8 cellular contexts compared by ENCODE assay signal in genomic region chr17:386145-386876, GRCh38. TPM values are rescaled to one million over a fixed set of nuclear protein-coding genes. Genes with fewer than 3 reads are reported as not detected.
DNase-seq lines count a peak whose midpoint lies in the region; ATAC-seq and TF ChIP-seq lines count a peak whose summit lies in the region.

No MANE protein-coding gene starts in this region.

- H3K4me3 ChIP-seq in left ventricle myocardium inferior (peak overlapping the region; percentile 69), sigmoid colon (peak overlapping the region in 3 of 4 donors; percentile 55 to 66 (median 62))

- no peaks in the 10 kb centered on the region for H3K36me3 ChIP-seq in left ventricle myocardium inferior
- H3K36me3 ChIP-seq in sigmoid colon = no peaks in the 10 kb centered on the region

- intact Hi-C loops in left ventricle myocardium inferior (cut with micrococcal nuclease) (no loop called here), sigmoid colon (cut with DNase I) (loop anchor here (1.0 kb wide), 1 partner anchor 243 kb away; no protein-coding TSS in a partner anchor)

- peaks cover 0 to 4% of the 10 kb centered on the region in 2 donors for H3K36me3 Mint-ChIP-seq in activated naive CD4-positive, alpha-beta T cell treated with anti-CD3 and anti-CD28 coated beads, Interleukin-2, amount 50 U/mL, for 72 hours

- H3K4me1 ChIP-seq in left ventricle myocardium inferior = peaks cover 44% of the 10 kb centered on the region
- H3K4me1 ChIP-seq in sigmoid colon = peaks cover 0 to 16% (median 12%) of the 10 kb centered on the region in 4 donors

- in situ Hi-C loops in SK-MEL-5 (cut with HindIII; ENCODE audit: low pct_unique_long_range_greater_than_20kb, low sequenced_read_pairs) = no loop called here

- 10% methylated on average over 56 of the region's 56 CpGs for whole genome bisulfite sequencing in sigmoid colon, 2 donors

- peak; percentile 68 for ATAC-seq in HG02798 (IDR thresholded peaks at IDR 0.05; ENCODE audit: poor library complexity, unreplicated experiment)
- peak; percentile 80 to 90 for ATAC-seq in activated naive CD4-positive, alpha-beta T cell treated with anti-CD3 and anti-CD28 coated beads, Interleukin-2, amount 50 U/mL, for 72 hours

- no peaks in the 10 kb centered on the region for H3K9me3 Mint-ChIP-seq in activated naive CD4-positive, alpha-beta T cell treated with anti-CD3 and anti-CD28 coated beads, Interleukin-2, amount 50 U/mL, for 72 hours

- H3K9me3 ChIP-seq in left ventricle myocardium inferior (replicated peaks) = no peaks in the 10 kb centered on the region
- no peaks in the 10 kb centered on the region for H3K9me3 ChIP-seq in sigmoid colon

- DNase-seq in EH (ENCODE audit: low read depth) = peak; percentile 51
- DNase-seq in SK-MEL-5 (ENCODE audit: low read depth, low spot score) = peak; percentile 37
- DNase-seq in activated naive CD4-positive, alpha-beta T cell treated with anti-CD3 and anti-CD28 coated beads, Interleukin-2, amount 50 U/mL, for 72 hours (ENCODE audit: low spot score in 2 of 2) = peak; percentile 73 to 75
- DNase-seq in left ventricle myocardium inferior = peak; percentile 84
- DNase-seq in sigmoid colon = peak; percentile 83
- DNase-seq in NCI-H1048 (lab: John Stamatoyannopoulos, UW) = no peak
- no peak for DNase-seq in inferior parietal cortex (ENCODE audit: extremely low spot score)

- TF ChIP-seq EP300 in sigmoid colon (IDR thresholded peaks at IDR 0.05) = no peak

- peak overlapping the region in 1 of 2 donors; percentile 12 for H3K27ac Mint-ChIP-seq in activated naive CD4-positive, alpha-beta T cell treated with anti-CD3 and anti-CD28 coated beads, Interleukin-2, amount 50 U/mL, for 72 hours

- TF ChIP-seq POLR2A in sigmoid colon (IDR thresholded peaks at IDR 0.05) = no peak

- TF ChIP-seq CTCF in left ventricle myocardium inferior (IDR thresholded peaks at IDR 0.05; ENCODE audit: borderline replicate concordance) (peak; percentile 79), sigmoid colon (IDR thresholded peaks at IDR 0.05) (peak in 3 of 4 experiments; percentile 6 to 67 (median 13))

- H3K27me3 ChIP-seq in left ventricle myocardium inferior (ENCODE audit: low read depth) (peaks cover 27% of the 10 kb centered on the region), sigmoid colon (peaks cover 0 to 37% (median 27%) of the 10 kb centered on the region in 3 donors)

- H3K27ac ChIP-seq in left ventricle myocardium inferior (replicated peaks) = peak overlapping the region; percentile 91
- H3K27ac ChIP-seq in sigmoid colon = peak overlapping the region in 3 of 4 donors; percentile 7 to 68 (median 29)

RNA-seq across cellular contexts. Expression of gene RPH3AL, which starts 33.7 kb away (rescaled TPM):
- total RNA-seq in SK-MEL-5 (2014; rRNA removed; shearing (Covaris generic)) = 2.4 and 4.5 TPM in 2 replicates
- polyA plus RNA-seq in SK-MEL-5 (2015; cell fraction: cytosol; rRNA removed) = 3.2 and 4.7 TPM in 2 replicates
- polyA plus RNA-seq in SK-MEL-5 (2015; cell fraction: nucleus; rRNA removed) = 4.1 and 5.4 TPM in 2 replicates
- 1 to 10 TPM; 2.0 to 3.8 TPM for total RNA-seq in activated naive CD4-positive, alpha-beta T cell treated with anti-CD3 and anti-CD28 coated beads, Interleukin-2, amount 50 U/mL, for 72 hours
- total RNA-seq in left ventricle myocardium inferior (4.0 TPM), sigmoid colon (10 to 100 TPM in 1 of 4 donors, 1 to 10 TPM in 3; 1.8 to 12.7 (median 3.1) TPM)
- polyA plus RNA-seq in sigmoid colon = 10 to 100 TPM; 14.2 to 23.1 (median 15.0) TPM

RNA-seq across cellular contexts. Expression of gene RFLNB, which starts 59.4 kb away (rescaled TPM):
- 131 and 132 TPM in 2 replicates for total RNA-seq in SK-MEL-5 (2014; rRNA removed; shearing (Covaris generic))
- polyA plus RNA-seq in SK-MEL-5 (2015; cell fraction: cytosol; rRNA removed) = 100 and 111 TPM in 2 replicates
- 17.6 and 20.9 TPM in 2 replicates for polyA plus RNA-seq in SK-MEL-5 (2015; cell fraction: nucleus; rRNA removed)
- total RNA-seq in activated naive CD4-positive, alpha-beta T cell treated with anti-CD3 and anti-CD28 coated beads, Interleukin-2, amount 50 U/mL, for 72 hours = 10 to 100 TPM; 42.3 to 71.5 TPM
- 13.0 TPM for total RNA-seq in left ventricle myocardium inferior
- 10 to 100 TPM; 17.1 to 32.7 (median 26.7) TPM for total RNA-seq in sigmoid colon
- 10 to 100 TPM in 2 of 3 donors, 1 to 10 TPM in 1; 6.4 to 28.2 (median 12.5) TPM for polyA plus RNA-seq in sigmoid colon

Comparison
In these comparisons a context has a peak if more than half of its experiments do, and no peak if none do; other contexts are left out.
1. DNase-seq: peak in EH (single experiment), SK-MEL-5 (single experiment), activated naive CD4-positive, alpha-beta T cell treated with anti-CD3 and anti-CD28 coated beads, Interleukin-2, amount 50 U/mL, for 72 hours (2 of 2), left ventricle myocardium inferior (single experiment) and sigmoid colon (single experiment); none in NCI-H1048 (single experiment) and inferior parietal cortex (single experiment).